13 cellular contexts compared by ENCODE assay signal in the genomic region with DNA sequence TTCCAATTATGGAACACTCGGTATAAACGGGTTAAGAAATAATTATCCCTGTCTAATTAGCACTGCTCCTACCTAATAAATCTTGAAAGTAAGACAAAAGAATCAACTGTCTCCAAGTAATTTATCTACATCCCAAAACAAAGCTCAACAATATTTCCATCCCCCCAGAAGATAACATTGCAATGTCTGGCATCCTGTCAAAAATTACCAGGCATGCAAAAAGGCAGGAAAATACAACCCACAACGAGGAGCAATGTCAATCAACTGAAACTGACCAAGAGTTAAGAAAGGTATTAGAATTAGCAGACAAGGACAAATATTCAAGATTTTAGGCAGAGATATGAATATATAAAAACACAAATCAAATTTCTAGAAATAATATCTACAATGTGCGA.
"Had no signal": no experiment of that assay in that cellular context is flagged by ENCODE, and none has a peak within 500 bp of the region (broad histone marks: within the 10 kb centered on the region; RNA-seq: fewer than 3 reads in every experiment).

No MANE protein-coding gene starts in this region.

- H3K27ac ChIP-seq: right atrium auricular region had no signal

- H3K27me3 ChIP-seq: cardiac muscle cell, right atrium auricular region had no signal

- DNase-seq: activated CD4-positive, alpha-beta T cell treated with anti-CD3 and anti-CD28 coated beads, Interleukin-2, amount 50 U/mL, for 1 hour; activated CD8-positive, alpha-beta memory T cell treated with anti-CD3 and anti-CD28 coated beads for 24 hours; activated naive CD4-positive, alpha-beta T cell; activated naive CD8-positive, alpha-beta T cell treated with anti-CD3 and anti-CD28 coated beads, Interleukin-2, amount 10 ng/mL, durations not matched to agents 7 days and 5 days; aorta; naive thymus-derived CD8-positive, alpha-beta T cell; posterior cingulate gyrus had no signal

- ATAC-seq: naive thymus-derived CD8-positive, alpha-beta T cell had no signal

- H3K4me3 ChIP-seq: cardiac muscle cell, right atrium auricular region, skin epidermis had no signal

- H3K27ac Mint-ChIP-seq: activated naive CD8-positive, alpha-beta T cell treated with anti-CD3 and anti-CD28 coated beads, Interleukin-2, amount 10 ng/mL, durations not matched to agents 7 days and 5 days; stimulated activated naive CD8-positive, alpha-beta T cell treated with anti-CD3 and anti-CD28 coated beads, Interleukin-15, Interleukin-2, amounts not matched to agents 100 ng/mL and 50 ng/mL, for 24 hours had no signal

- H3K4me3 Mint-ChIP-seq: activated naive CD8-positive, alpha-beta T cell treated with anti-CD3 and anti-CD28 coated beads, Interleukin-2, amount 10 ng/mL, durations not matched to agents 7 days and 5 days; naive thymus-derived CD8-positive, alpha-beta T cell; stimulated activated naive CD8-positive, alpha-beta T cell treated with anti-CD3 and anti-CD28 coated beads, Interleukin-15, Interleukin-2, amounts not matched to agents 100 ng/mL and 50 ng/mL, for 24 hours had no signal

- FAIRE-seq: colon, endometrium had no signal

- H3K36me3 ChIP-seq: cardiac muscle cell, right atrium auricular region had no signal

- H3K27me3 Mint-ChIP-seq: activated naive CD8-positive, alpha-beta T cell treated with anti-CD3 and anti-CD28 coated beads, Interleukin-2, amount 10 ng/mL, durations not matched to agents 7 days and 5 days; naive thymus-derived CD8-positive, alpha-beta T cell; stimulated activated naive CD8-positive, alpha-beta T cell treated with anti-CD3 and anti-CD28 coated beads, Interleukin-15, Interleukin-2, amounts not matched to agents 100 ng/mL and 50 ng/mL, for 24 hours had no signal
